In genomic region chr16:75464130-75464918, GRCh38 we compare ENCODE assay signal across 1 cellular context.
A peak's percentile ranks its signal among the peaks of the same experiment; 100 is the strongest.
TF ChIP-seq lines count a peak whose summit lies in the region.

A gene with protein sequence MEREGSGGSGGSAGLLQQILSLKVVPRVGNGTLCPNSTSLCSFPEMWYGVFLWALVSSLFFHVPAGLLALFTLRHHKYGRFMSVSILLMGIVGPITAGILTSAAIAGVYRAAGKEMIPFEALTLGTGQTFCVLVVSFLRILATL (minus strand): TSS chr16:75464689. CDS start chr16:75464600, 89 bp downstream.

TF ChIP-seq in K562, 482 proteins besides CTCF, POLR2A, EP300 and RAD21 (continued from another document and continues in another):
- no peak for TF ChIP-seq TRIM25 (IDR thresholded peaks at IDR 0.05; ENCODE audit: borderline replicate concordance)
- peak in 1 of 3 experiments; percentile 6 for TF ChIP-seq YY1 (IDR thresholded peaks at IDR 0.05; ENCODE audit: borderline replicate concordance in 1 of 3, control insufficient read depth in 1 of 3, extremely low read depth in 1 of 3, insufficient read depth in 3 of 3, insufficient read length in 1 of 3, insufficient replicate concordance in 2 of 3, low read depth in 1 of 3, low read length in 2 of 3)
- no peak for TF ChIP-seq ZZZ3 (IDR thresholded peaks at IDR 0.05)
- peak; percentile 51; the same call in 1 of the 2 replicates for TF ChIP-seq DPF2 (IDR thresholded peaks at IDR 0.05)
- no peak for TF ChIP-seq NFE2L1 (tag; IDR thresholded peaks at IDR 0.05; ENCODE audit: borderline replicate concordance, low read depth)
- TF ChIP-seq ZBTB8A (IDR thresholded peaks at IDR 0.05; ENCODE audit: partially characterized antibody): no peak
- TF ChIP-seq PATZ1 (CRISPR knock-in tag; IDR thresholded peaks at IDR 0.05; ENCODE audit: borderline replicate concordance): no peak
- no peak for TF ChIP-seq CREB3 (tag; conservative IDR thresholded peaks at IDR 0.05; ENCODE audit: low read depth)
- TF ChIP-seq TBL1XR1 (IDR thresholded peaks at IDR 0.05; ENCODE audit: low read length in 2 of 2): peak in 1 of 2 experiments; percentile 10; a peak in 1 of 4 replicates
- TF ChIP-seq, protein P1, sequence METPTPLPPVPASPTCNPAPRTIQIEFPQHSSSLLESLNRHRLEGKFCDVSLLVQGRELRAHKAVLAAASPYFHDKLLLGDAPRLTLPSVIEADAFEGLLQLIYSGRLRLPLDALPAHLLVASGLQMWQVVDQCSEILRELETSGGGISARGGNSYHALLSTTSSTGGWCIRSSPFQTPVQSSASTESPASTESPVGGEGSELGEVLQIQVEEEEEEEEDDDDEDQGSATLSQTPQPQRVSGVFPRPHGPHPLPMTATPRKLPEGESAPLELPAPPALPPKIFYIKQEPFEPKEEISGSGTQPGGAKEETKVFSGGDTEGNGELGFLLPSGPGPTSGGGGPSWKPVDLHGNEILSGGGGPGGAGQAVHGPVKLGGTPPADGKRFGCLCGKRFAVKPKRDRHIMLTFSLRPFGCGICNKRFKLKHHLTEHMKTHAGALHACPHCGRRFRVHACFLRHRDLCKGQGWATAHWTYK (CRISPR knock-in tag; IDR thresholded peaks at IDR 0.05): 0 out of 2 replicates have a peak, but pooled peaks have one; percentile 18
- peak; percentile 95; the same call in 1 of the 2 replicates for TF ChIP-seq PHF8 (IDR thresholded peaks at IDR 0.05; ENCODE audit: borderline replicate concordance, low read length)
- no peak for TF ChIP-seq ZNF77 (CRISPR knock-in tag; IDR thresholded peaks at IDR 0.05)
- TF ChIP-seq, protein P2, sequence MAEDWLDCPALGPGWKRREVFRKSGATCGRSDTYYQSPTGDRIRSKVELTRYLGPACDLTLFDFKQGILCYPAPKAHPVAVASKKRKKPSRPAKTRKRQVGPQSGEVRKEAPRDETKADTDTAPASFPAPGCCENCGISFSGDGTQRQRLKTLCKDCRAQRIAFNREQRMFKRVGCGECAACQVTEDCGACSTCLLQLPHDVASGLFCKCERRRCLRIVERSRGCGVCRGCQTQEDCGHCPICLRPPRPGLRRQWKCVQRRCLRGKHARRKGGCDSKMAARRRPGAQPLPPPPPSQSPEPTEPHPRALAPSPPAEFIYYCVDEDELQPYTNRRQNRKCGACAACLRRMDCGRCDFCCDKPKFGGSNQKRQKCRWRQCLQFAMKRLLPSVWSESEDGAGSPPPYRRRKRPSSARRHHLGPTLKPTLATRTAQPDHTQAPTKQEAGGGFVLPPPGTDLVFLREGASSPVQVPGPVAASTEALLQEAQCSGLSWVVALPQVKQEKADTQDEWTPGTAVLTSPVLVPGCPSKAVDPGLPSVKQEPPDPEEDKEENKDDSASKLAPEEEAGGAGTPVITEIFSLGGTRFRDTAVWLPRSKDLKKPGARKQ (CRISPR knock-in tag; IDR thresholded peaks at IDR 0.05): no peak
- TF ChIP-seq ELF4 (CRISPR knock-in tag; IDR thresholded peaks at IDR 0.05): no peak
- TF ChIP-seq, protein P3, sequence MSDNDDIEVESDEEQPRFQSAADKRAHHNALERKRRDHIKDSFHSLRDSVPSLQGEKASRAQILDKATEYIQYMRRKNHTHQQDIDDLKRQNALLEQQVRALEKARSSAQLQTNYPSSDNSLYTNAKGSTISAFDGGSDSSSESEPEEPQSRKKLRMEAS (CRISPR knock-in tag; IDR thresholded peaks at IDR 0.05): peak; percentile 71
- peak; percentile 99 for TF ChIP-seq CXXC5 (CRISPR knock-in tag; IDR thresholded peaks at IDR 0.05)
- TF ChIP-seq SP1 (CRISPR knock-in tag; IDR thresholded peaks at IDR 0.05): peak; percentile 95
- no peak for TF ChIP-seq ZNF3 (CRISPR knock-in tag; IDR thresholded peaks at IDR 0.05)
- no peak for TF ChIP-seq NFIX (CRISPR knock-in tag; IDR thresholded peaks at IDR 0.05; ENCODE audit: low read depth)
- no peak for TF ChIP-seq LEF1 (IDR thresholded peaks at IDR 0.05)
- TF ChIP-seq L3MBTL2 (IDR thresholded peaks at IDR 0.05): peak; percentile 73; the same call in 1 of the 2 replicates
- TF ChIP-seq ADNP (tag; IDR thresholded peaks at IDR 0.05): no peak
- no peak for TF ChIP-seq ZNF239 (CRISPR knock-in tag; IDR thresholded peaks at IDR 0.05)
- peak in 1 of 2 experiments; percentile 97; a peak in 2 of 4 replicates for TF ChIP-seq MLLT1 (IDR thresholded peaks at IDR 0.05)
- TF ChIP-seq HMGXB4 (CRISPR knock-in tag; IDR thresholded peaks at IDR 0.05): peak; percentile 91
- TF ChIP-seq ATF3 (IDR thresholded peaks at IDR 0.05): no peak; the same call in 1 of the 2 replicates
- TF ChIP-seq ATF3 (CRISPR knock-in tag; conservative IDR thresholded peaks at IDR 0.05): no peak
- 0 out of 2 replicates have a peak, but pooled peaks have one; percentile 8 for TF ChIP-seq CBFA2T3 (IDR thresholded peaks at IDR 0.05)
- peak; percentile 81 for TF ChIP-seq NBN (IDR thresholded peaks at IDR 0.05; ENCODE audit: low read depth)
- TF ChIP-seq BCL6 (CRISPR knock-in tag; IDR thresholded peaks at IDR 0.05): no peak
- TF ChIP-seq XRCC3 (IDR thresholded peaks at IDR 0.05): no peak
- TF ChIP-seq HMGN3 (IDR thresholded peaks at IDR 0.05; ENCODE audit: borderline replicate concordance, extremely low read depth, insufficient read length, low read depth, low read length): peak; percentile 89
